In the genomic region with DNA sequence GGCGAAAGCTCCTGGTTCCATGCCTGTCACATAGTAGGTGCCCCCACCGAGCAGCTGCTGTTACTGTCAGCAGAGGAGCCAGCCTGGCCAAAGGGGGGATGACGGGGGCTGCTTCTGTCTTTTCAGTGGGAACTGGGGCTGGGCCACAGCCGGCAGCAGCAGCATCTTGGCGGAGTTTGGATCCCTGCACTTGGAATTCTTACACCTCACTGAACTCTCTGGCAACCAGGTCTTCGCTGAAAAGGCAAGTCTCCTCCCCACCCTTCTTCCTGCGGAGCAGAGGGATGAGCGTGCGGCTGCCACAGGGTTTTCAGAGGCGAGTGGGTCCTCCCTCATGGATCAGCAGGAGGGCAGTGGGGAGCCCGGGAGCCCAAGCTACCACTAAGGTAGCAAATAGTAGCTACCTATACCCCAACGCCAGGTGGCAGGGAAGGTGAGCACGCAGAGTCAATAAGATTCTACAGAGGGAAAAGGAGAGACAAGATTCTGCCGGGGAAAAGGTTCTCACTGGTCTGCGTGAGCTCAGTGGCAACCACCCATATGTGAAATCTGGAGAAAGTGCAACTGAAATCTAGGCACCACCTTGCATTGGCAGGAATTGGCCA, we compare ENCODE assay signal across 2 cellular contexts.
TF ChIP-seq lines count a peak whose summit lies in the region.

No MANE protein-coding gene starts in this region.

TF ChIP-seq in H1, 55 proteins besides CTCF, POLR2A, EP300 and RAD21:
- no peak for TF ChIP-seq HDAC2 (IDR thresholded peaks at IDR 0.05; ENCODE audit: borderline replicate concordance in 1 of 2, low read depth in 2 of 2, low read length in 2 of 2)
- TF ChIP-seq, protein P1, sequence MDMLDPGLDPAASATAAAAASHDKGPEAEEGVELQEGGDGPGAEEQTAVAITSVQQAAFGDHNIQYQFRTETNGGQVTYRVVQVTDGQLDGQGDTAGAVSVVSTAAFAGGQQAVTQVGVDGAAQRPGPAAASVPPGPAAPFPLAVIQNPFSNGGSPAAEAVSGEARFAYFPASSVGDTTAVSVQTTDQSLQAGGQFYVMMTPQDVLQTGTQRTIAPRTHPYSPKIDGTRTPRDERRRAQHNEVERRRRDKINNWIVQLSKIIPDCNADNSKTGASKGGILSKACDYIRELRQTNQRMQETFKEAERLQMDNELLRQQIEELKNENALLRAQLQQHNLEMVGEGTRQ (IDR thresholded peaks at IDR 0.05; ENCODE audit: low read length) = no peak
- no peak for TF ChIP-seq CHD2 (IDR thresholded peaks at IDR 0.05; ENCODE audit: low read length)
- TF ChIP-seq, protein P2, sequence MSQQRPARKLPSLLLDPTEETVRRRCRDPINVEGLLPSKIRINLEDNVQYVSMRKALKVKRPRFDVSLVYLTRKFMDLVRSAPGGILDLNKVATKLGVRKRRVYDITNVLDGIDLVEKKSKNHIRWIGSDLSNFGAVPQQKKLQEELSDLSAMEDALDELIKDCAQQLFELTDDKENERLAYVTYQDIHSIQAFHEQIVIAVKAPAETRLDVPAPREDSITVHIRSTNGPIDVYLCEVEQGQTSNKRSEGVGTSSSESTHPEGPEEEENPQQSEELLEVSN (IDR thresholded peaks at IDR 0.05) = no peak
- TF ChIP-seq CBX8 (IDR thresholded peaks at IDR 0.05; ENCODE audit: borderline replicate concordance, low read depth, low read length) = no peak
- no peak for TF ChIP-seq NANOG (IDR thresholded peaks at IDR 0.05; ENCODE audit: insufficient read depth, low read depth, low read length, poor library complexity, severe bottlenecking)
- TF ChIP-seq GTF2F1 (IDR thresholded peaks at IDR 0.05; ENCODE audit: borderline replicate concordance, low read depth, low read length) = no peak
- TF ChIP-seq SUZ12 (IDR thresholded peaks at IDR 0.05; ENCODE audit: low read length) = no peak
- TF ChIP-seq ASH2L (IDR thresholded peaks at IDR 0.05; ENCODE audit: low read length) = no peak
- TF ChIP-seq KDM1A (IDR thresholded peaks at IDR 0.05; ENCODE audit: borderline replicate concordance, low read length) = no peak
- TF ChIP-seq KDM4A (IDR thresholded peaks at IDR 0.05; ENCODE audit: low read depth, low read length, severe bottlenecking) = no peak
- TF ChIP-seq, protein P3, sequence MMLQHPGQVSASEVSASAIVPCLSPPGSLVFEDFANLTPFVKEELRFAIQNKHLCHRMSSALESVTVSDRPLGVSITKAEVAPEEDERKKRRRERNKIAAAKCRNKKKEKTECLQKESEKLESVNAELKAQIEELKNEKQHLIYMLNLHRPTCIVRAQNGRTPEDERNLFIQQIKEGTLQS (IDR thresholded peaks at IDR 0.05; ENCODE audit: insufficient read depth, low read depth, low read length) = no peak
- TF ChIP-seq SIN3A (conservative IDR thresholded peaks at IDR 0.05 in 1 of 2, IDR thresholded peaks at IDR 0.05 in 1 of 2; ENCODE audit: low read depth in 1 of 2, low read length in 2 of 2) = no peak

TF ChIP-seq in HEK293T, 16 proteins besides CTCF, POLR2A, EP300 and RAD21:
- no peak for TF ChIP-seq ZNF384 (IDR thresholded peaks at IDR 0.05)
- TF ChIP-seq NFRKB (IDR thresholded peaks at IDR 0.05) = no peak
- TF ChIP-seq LEF1 (IDR thresholded peaks at IDR 0.05; ENCODE audit: borderline replicate concordance) = no peak
- TF ChIP-seq FOXK2 (IDR thresholded peaks at IDR 0.05) = no peak
- no peak for TF ChIP-seq FOXM1 (IDR thresholded peaks at IDR 0.05; ENCODE audit: borderline replicate concordance)
- no peak for TF ChIP-seq FOXA1 (IDR thresholded peaks at IDR 0.05)
- no peak for TF ChIP-seq BHLHE40 (IDR thresholded peaks at IDR 0.05; ENCODE audit: borderline replicate concordance)
- TF ChIP-seq ELF4 (IDR thresholded peaks at IDR 0.05) = no peak
- no peak for TF ChIP-seq L3MBTL2 (conservative IDR thresholded peaks at IDR 0.05)
- no peak for TF ChIP-seq CTBP1 (IDR thresholded peaks at IDR 0.05; ENCODE audit: borderline replicate concordance)
- TF ChIP-seq, protein P4, sequence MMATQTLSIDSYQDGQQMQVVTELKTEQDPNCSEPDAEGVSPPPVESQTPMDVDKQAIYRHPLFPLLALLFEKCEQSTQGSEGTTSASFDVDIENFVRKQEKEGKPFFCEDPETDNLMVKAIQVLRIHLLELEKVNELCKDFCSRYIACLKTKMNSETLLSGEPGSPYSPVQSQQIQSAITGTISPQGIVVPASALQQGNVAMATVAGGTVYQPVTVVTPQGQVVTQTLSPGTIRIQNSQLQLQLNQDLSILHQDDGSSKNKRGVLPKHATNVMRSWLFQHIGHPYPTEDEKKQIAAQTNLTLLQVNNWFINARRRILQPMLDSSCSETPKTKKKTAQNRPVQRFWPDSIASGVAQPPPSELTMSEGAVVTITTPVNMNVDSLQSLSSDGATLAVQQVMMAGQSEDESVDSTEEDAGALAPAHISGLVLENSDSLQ (IDR thresholded peaks at IDR 0.05) = no peak
- TF ChIP-seq HDGF (IDR thresholded peaks at IDR 0.05; ENCODE audit: borderline replicate concordance) = no peak
- TF ChIP-seq TARDBP (IDR thresholded peaks at IDR 0.05) = no peak
- TF ChIP-seq SUZ12 (IDR thresholded peaks at IDR 0.05) = no peak
- TF ChIP-seq SP1 (IDR thresholded peaks at IDR 0.05) = no peak
- no peak for TF ChIP-seq ARNT (IDR thresholded peaks at IDR 0.05)
